In the genomic region with DNA sequence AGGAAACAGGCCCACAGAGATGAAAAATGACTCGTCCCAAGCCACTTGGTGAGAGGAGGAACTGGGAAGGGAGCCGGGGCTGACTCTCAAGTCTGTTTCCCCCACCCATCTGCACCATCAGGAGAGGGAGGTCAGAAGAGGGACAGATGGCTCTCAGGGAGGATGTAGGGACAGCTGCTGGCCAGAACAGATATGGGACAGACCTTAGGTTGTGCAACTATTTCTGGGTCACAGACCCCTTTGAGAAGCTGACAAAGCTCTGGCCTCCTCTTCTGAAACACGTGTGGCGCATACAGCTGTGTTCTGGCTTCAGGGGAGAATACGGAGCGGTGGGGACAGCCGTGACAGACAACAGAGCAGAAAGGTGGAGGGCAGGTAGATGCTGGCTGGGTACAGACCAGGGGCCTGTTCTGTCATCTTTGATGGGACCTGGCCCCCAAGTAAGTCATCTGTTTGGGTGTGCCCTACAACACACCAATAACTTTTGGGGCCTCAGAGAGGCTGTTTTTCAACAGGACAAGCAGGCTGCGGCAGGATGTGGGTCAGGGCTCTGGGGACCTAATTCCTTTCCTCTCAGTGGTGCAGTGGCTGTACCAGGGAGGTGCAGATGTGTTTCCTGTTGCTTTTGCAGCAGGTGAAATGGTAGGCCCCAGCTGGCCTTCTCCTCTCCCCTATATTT, we compare ENCODE assay signal across 2 cellular contexts.
TF ChIP-seq lines count a peak whose summit lies in the region.

No MANE protein-coding gene starts in this region.

TF ChIP-seq in HepG2, 621 proteins besides CTCF, POLR2A, EP300 and RAD21:
- TF ChIP-seq ATAD3A (CRISPR knock-in tag; IDR thresholded peaks at IDR 0.05) (no peak), GMEB2 (CRISPR knock-in tag; IDR thresholded peaks at IDR 0.05; ENCODE audit: low read depth) (no peak), ZNF841 (CRISPR knock-in tag; IDR thresholded peaks at IDR 0.05; ENCODE audit: borderline replicate concordance) (no peak)
- TF ChIP-seq, protein P1, sequence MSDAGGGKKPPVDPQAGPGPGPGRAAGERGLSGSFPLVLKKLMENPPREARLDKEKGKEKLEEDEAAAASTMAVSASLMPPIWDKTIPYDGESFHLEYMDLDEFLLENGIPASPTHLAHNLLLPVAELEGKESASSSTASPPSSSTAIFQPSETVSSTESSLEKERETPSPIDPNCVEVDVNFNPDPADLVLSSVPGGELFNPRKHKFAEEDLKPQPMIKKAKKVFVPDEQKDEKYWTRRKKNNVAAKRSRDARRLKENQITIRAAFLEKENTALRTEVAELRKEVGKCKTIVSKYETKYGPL (CRISPR knock-in tag; IDR thresholded peaks at IDR 0.05) = no peak

TF ChIP-seq in SK-N-SH treated with all-trans-retinoic acid at 6 μM for 48 hours, 23 proteins besides CTCF, POLR2A, EP300 and RAD21:
- TF ChIP-seq ZFP3 (CRISPR knock-in tag; IDR thresholded peaks at IDR 0.05) = no peak
- TF ChIP-seq ZNF70 (CRISPR knock-in tag; IDR thresholded peaks at IDR 0.05) = no peak
- no peak for TF ChIP-seq GLIS3 (CRISPR knock-in tag; IDR thresholded peaks at IDR 0.05)
- TF ChIP-seq, protein P2, sequence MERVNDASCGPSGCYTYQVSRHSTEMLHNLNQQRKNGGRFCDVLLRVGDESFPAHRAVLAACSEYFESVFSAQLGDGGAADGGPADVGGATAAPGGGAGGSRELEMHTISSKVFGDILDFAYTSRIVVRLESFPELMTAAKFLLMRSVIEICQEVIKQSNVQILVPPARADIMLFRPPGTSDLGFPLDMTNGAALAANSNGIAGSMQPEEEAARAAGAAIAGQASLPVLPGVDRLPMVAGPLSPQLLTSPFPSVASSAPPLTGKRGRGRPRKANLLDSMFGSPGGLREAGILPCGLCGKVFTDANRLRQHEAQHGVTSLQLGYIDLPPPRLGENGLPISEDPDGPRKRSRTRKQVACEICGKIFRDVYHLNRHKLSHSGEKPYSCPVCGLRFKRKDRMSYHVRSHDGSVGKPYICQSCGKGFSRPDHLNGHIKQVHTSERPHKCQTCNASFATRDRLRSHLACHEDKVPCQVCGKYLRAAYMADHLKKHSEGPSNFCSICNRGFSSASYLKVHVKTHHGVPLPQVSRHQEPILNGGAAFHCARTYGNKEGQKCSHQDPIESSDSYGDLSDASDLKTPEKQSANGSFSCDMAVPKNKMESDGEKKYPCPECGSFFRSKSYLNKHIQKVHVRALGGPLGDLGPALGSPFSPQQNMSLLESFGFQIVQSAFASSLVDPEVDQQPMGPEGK (CRISPR knock-in tag; IDR thresholded peaks at IDR 0.05; ENCODE audit: borderline replicate concordance) = no peak
- no peak for TF ChIP-seq SNAI2 (CRISPR knock-in tag; IDR thresholded peaks at IDR 0.05)
- TF ChIP-seq OSR1 (CRISPR knock-in tag; IDR thresholded peaks at IDR 0.05) = no peak
- no peak for TF ChIP-seq ZFP30 (CRISPR knock-in tag; IDR thresholded peaks at IDR 0.05)
- TF ChIP-seq, protein P3, sequence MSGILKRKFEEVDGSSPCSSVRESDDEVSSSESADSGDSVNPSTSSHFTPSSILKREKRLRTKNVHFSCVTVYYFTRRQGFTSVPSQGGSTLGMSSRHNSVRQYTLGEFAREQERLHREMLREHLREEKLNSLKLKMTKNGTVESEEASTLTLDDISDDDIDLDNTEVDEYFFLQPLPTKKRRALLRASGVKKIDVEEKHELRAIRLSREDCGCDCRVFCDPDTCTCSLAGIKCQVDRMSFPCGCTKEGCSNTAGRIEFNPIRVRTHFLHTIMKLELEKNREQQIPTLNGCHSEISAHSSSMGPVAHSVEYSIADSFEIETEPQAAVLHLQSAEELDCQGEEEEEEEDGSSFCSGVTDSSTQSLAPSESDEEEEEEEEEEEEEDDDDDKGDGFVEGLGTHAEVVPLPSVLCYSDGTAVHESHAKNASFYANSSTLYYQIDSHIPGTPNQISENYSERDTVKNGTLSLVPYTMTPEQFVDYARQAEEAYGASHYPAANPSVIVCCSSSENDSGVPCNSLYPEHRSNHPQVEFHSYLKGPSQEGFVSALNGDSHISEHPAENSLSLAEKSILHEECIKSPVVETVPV (CRISPR knock-in tag; IDR thresholded peaks at IDR 0.05) = no peak
- TF ChIP-seq RARB (CRISPR knock-in tag; IDR thresholded peaks at IDR 0.05) = no peak
- TF ChIP-seq ZNF565 (CRISPR knock-in tag; conservative IDR thresholded peaks at IDR 0.05; ENCODE audit: low read depth) = no peak
- no peak for TF ChIP-seq TCF4 (CRISPR knock-in tag; IDR thresholded peaks at IDR 0.05; ENCODE audit: borderline replicate concordance)
- TF ChIP-seq ZC3H10 (CRISPR knock-in tag; IDR thresholded peaks at IDR 0.05) = no peak
- TF ChIP-seq ZNF8 (CRISPR knock-in tag; IDR thresholded peaks at IDR 0.05) = no peak
- TF ChIP-seq, protein P4, sequence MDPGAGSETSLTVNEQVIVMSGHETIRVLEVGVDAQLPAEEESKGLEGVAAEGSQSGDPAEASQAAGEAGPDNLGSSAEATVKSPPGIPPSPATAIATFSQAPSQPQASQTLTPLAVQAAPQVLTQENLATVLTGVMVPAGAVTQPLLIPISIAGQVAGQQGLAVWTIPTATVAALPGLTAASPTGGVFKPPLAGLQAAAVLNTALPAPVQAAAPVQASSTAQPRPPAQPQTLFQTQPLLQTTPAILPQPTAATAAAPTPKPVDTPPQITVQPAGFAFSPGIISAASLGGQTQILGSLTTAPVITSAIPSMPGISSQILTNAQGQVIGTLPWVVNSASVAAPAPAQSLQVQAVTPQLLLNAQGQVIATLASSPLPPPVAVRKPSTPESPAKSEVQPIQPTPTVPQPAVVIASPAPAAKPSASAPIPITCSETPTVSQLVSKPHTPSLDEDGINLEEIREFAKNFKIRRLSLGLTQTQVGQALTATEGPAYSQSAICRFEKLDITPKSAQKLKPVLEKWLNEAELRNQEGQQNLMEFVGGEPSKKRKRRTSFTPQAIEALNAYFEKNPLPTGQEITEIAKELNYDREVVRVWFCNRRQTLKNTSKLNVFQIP (CRISPR knock-in tag; IDR thresholded peaks at IDR 0.05; ENCODE audit: borderline replicate concordance, low read depth) = no peak
- TF ChIP-seq CSDC2 (CRISPR knock-in tag; IDR thresholded peaks at IDR 0.05) = no peak
